Comparison of ENCODE assay signal across 10 cellular contexts in genomic region chr12:92470608-92471021, GRCh38.
DNase-seq lines count a peak whose midpoint lies in the region; ATAC-seq and TF ChIP-seq lines count a peak whose summit lies in the region.
"Had no signal": no experiment of that assay in that cellular context is flagged by ENCODE, and none has a peak within 500 bp of the region (broad histone marks: within the 10 kb centered on the region; RNA-seq: fewer than 3 reads in every experiment).

No MANE protein-coding gene starts in this region.

- peak; percentile 65 for DNase-seq in activated CD4-positive, alpha-beta T cell treated with anti-CD3 and anti-CD28 coated beads for 36 hours
- DNase-seq in activated CD4-positive, alpha-beta T cell treated with anti-CD3 and anti-CD28 coated beads, Interleukin-2, amount 50 U/mL, for 4 hours = no peak
- DNase-seq in MM.1S (peak; percentile 16), spleen (no peak), NCI-H2107 treated with DMSO at 0.1 percent for 48 hours (lab: John Stamatoyannopoulos, UW; ENCODE audit: unreplicated experiment) (no peak), NCI-H526 treated with DMSO at 0.1 percent for 48 hours (lab: John Stamatoyannopoulos, UW) (no peak)

- WGBS in spleen, 5 donors = 45 to 72% (median 57%) methylated on average over 4 of the region's 4 CpGs

- no peaks in the 10 kb centered on the region for H3K9me2 ChIP-seq in MM.1S (replicated peaks; ENCODE audit: insufficient read depth, low read length)

- no peak overlapping the region for H3K9ac ChIP-seq in MM.1S (ENCODE audit: low read length)

- no peaks in the 10 kb centered on the region for H3K36me3 Mint-ChIP-seq in activated CD4-positive, alpha-beta T cell treated with anti-CD3 and anti-CD28 coated beads for 36 hours (ENCODE audit: low read depth)
- H3K36me3 Mint-ChIP-seq: WTC11 had no signal

- peaks cover 47% of the 10 kb centered on the region for H3K4me1 Mint-ChIP-seq in activated CD4-positive, alpha-beta T cell treated with anti-CD3 and anti-CD28 coated beads for 36 hours

- no peak overlapping the region for H2AFZ ChIP-seq in MM.1S (ENCODE audit: low read length)

- POLR2A ChIA-PET in activated CD4-positive, alpha-beta T cell treated with anti-CD3 and anti-CD28 coated beads for 36 hours (lab: Charles Lee) = interaction anchor here (0.6 to 1.2 kb wide), 2 partner anchors 32 to 325 kb away, joined by 4 to 6 read pairs; partner anchors contain the start of gene BTG1

- CTCF ChIA-PET in activated CD4-positive, alpha-beta T cell treated with anti-CD3 and anti-CD28 coated beads for 36 hours (lab: Charles Lee) = interaction anchor here (0.6 to 1.9 kb wide), 2 partner anchors 31 to 484 kb away, joined by 3 to 9 read pairs; no protein-coding TSS in a partner anchor

- no peak for TF ChIP-seq CTCF in MM.1S (IDR thresholded peaks at IDR 0.05; ENCODE audit: low read length)
- TF ChIP-seq CTCF in spleen (IDR thresholded peaks at IDR 0.05 in 8 of 11, conservative IDR thresholded peaks at IDR 0.05 in 3 of 11) = no peak

- H3K27me3 ChIP-seq in MM.1S (replicated peaks; ENCODE audit: insufficient read depth, low read length) = no peaks in the 10 kb centered on the region
- no peaks in the 10 kb centered on the region for H3K27me3 ChIP-seq in spleen (replicated peaks in 1 of 7)

- H3K27ac Mint-ChIP-seq in activated CD4-positive, alpha-beta T cell treated with anti-CD3 and anti-CD28 coated beads for 36 hours = peak overlapping the region; percentile 85
- H3K27ac Mint-ChIP-seq: WTC11 had no signal

- peak; percentile 96 for ATAC-seq in activated CD4-positive, alpha-beta T cell treated with anti-CD3 and anti-CD28 coated beads for 36 hours
- peak; percentile 24 for ATAC-seq in GM21619 (IDR thresholded peaks at IDR 0.05; ENCODE audit: unreplicated experiment)
- no peak for ATAC-seq in GM19328 (IDR thresholded peaks at IDR 0.05; ENCODE audit: unreplicated experiment)
- ATAC-seq: WTC11 had no signal

- no peaks in the 10 kb centered on the region for H3K9me3 Mint-ChIP-seq in activated CD4-positive, alpha-beta T cell treated with anti-CD3 and anti-CD28 coated beads for 36 hours (ENCODE audit: low read depth)

- peaks cover 61% of the 10 kb centered on the region for H3K4me1 ChIP-seq in MM.1S (ENCODE audit: low read length)
- peaks cover under 1 to 59% (median 24%) of the 10 kb centered on the region in 6 donors for H3K4me1 ChIP-seq in spleen

- peaks cover 36% of the 10 kb centered on the region for H3F3A ChIP-seq in MM.1S (ENCODE audit: insufficient read depth, low read length)

- no peak for TF ChIP-seq POLR2A in spleen (IDR thresholded peaks at IDR 0.05)

- H3K9me3 ChIP-seq in MM.1S (replicated peaks; ENCODE audit: insufficient read depth, low read length) = no peaks in the 10 kb centered on the region
- no peaks in the 10 kb centered on the region for H3K9me3 ChIP-seq in spleen

- H4K20me1 ChIP-seq in MM.1S (ENCODE audit: insufficient read depth, low read length) = no peaks in the 10 kb centered on the region

- no peak overlapping the region for H3K4me3 ChIP-seq in MM.1S (ENCODE audit: low read length)
- H3K4me3 ChIP-seq in spleen = peak overlapping the region in 1 of 8 donors; percentile 68
- H3K4me3 ChIP-seq: skin epidermis had no signal

- H3K36me3 ChIP-seq in MM.1S (replicated peaks; ENCODE audit: insufficient read depth, low read length) = no peaks in the 10 kb centered on the region
- no peaks in the 10 kb centered on the region for H3K36me3 ChIP-seq in spleen

- no peak overlapping the region for H3K27ac ChIP-seq in MM.1S (ENCODE audit: low read length)
- H3K27ac ChIP-seq in spleen = peak overlapping the region in 7 of 8 donors; percentile 51 to 92 (median 81)
- H3K27ac ChIP-seq: skin epidermis had no signal

- H3K4me2 ChIP-seq in MM.1S (ENCODE audit: low read depth, low read length) = peak overlapping the region; percentile 49; the same call in 1 of the 2 replicates

- intact Hi-C loops in activated CD4-positive, alpha-beta T cell treated with anti-CD3 and anti-CD28 coated beads for 36 hours (cut with DNase I, micrococcal nuclease) = loop anchor here (1.0 to 2.0 kb wide), 8 partner anchors 35 to 659 kb away; no protein-coding TSS in a partner anchor
- intact Hi-C loops in spleen (cut with DNase I; ENCODE audit: low total_unique reads) = no loop called here

- H3K27me3 Mint-ChIP-seq in activated CD4-positive, alpha-beta T cell treated with anti-CD3 and anti-CD28 coated beads for 36 hours = no peaks in the 10 kb centered on the region

- no peaks in the 10 kb centered on the region for H3K79me2 ChIP-seq in MM.1S (ENCODE audit: low read length)

- H3K4me3 Mint-ChIP-seq in activated CD4-positive, alpha-beta T cell treated with anti-CD3 and anti-CD28 coated beads for 36 hours = peak overlapping the region; percentile 17
- H3K4me3 Mint-ChIP-seq: WTC11 had no signal

Comparison
In these comparisons a context has a peak if more than half of its experiments do, and no peak if none do; other contexts are left out.
1. DNase-seq: peak in activated CD4-positive, alpha-beta T cell treated with anti-CD3 and anti-CD28 coated beads for 36 hours (single experiment) and MM.1S (single experiment); none in activated CD4-positive, alpha-beta T cell treated with anti-CD3 and anti-CD28 coated beads, Interleukin-2, amount 50 U/mL, for 4 hours (0 of 2), spleen (single experiment), NCI-H2107 treated with DMSO at 0.1 percent for 48 hours (single experiment) and NCI-H526 treated with DMSO at 0.1 percent for 48 hours (single experiment).